12 cellular contexts compared by ENCODE assay signal in genomic region chr11:123517559-123518364, GRCh38.
A peak's percentile ranks its signal among the peaks of the same experiment; 100 is the strongest.
DNase-seq lines count a peak whose midpoint lies in the region; ATAC-seq and TF ChIP-seq lines count a peak whose summit lies in the region.
"Had no signal": no experiment of that assay in that cellular context is flagged by ENCODE, and none has a peak within 500 bp of the region (broad histone marks: within the 10 kb centered on the region; RNA-seq: fewer than 3 reads in every experiment).

No MANE protein-coding gene starts in this region.

- peak overlapping the region; percentile 15 for H3K4me3 ChIP-seq in GM12875 (ENCODE audit: low read depth, low read length)

- no peaks in the 10 kb centered on the region for H3K36me3 Mint-ChIP-seq in glutamatergic neuron (ENCODE audit: unreplicated experiment)
- peaks cover 11% of the 10 kb centered on the region for H3K36me3 Mint-ChIP-seq in endothelial cell (ENCODE audit: low read depth, unreplicated experiment)

- H3K9me3 Mint-ChIP-seq in glutamatergic neuron (ENCODE audit: unreplicated experiment) (no peaks in the 10 kb centered on the region), endothelial cell (ENCODE audit: unreplicated experiment) (no peaks in the 10 kb centered on the region)
- H3K9me3 Mint-ChIP-seq: activated CD4-positive, alpha-beta T cell treated with anti-CD3 and anti-CD28 coated beads, Interleukin-2, amount 10 ng/mL, durations not matched to agents 24 days and 14 days had no signal

- H3K4me3 Mint-ChIP-seq in glutamatergic neuron (ENCODE audit: unreplicated experiment) (peak overlapping the region; percentile 12), endothelial cell (ENCODE audit: unreplicated experiment) (no peak overlapping the region)
- H3K4me3 Mint-ChIP-seq: activated CD4-positive, alpha-beta T cell treated with anti-CD3 and anti-CD28 coated beads, Interleukin-2, amount 10 ng/mL, durations not matched to agents 24 days and 14 days had no signal

- DNase-seq in glutamatergic neuron (no peak), endothelial cell (ENCODE audit: low spot score) (no peak), substantia nigra (lab: John Stamatoyannopoulos, UW) (no peak), GM03348 (ENCODE audit: low spot score) (no peak)
- no peak for DNase-seq in stimulated activated CD4-positive, alpha-beta T cell treated with anti-CD3 and anti-CD28 coated beads, Interleukin-12 subunit alpha, Interleukin-12 subunit beta, amount 100 ng/mL, for 4 hours
- DNase-seq: activated CD4-positive, alpha-beta T cell treated with anti-CD3 and anti-CD28 coated beads, Interleukin-2, amount 10 ng/mL, durations not matched to agents 24 days and 14 days; naive thymus-derived CD8-positive, alpha-beta T cell; NCI-H1930; Right ventricle myocardium superior had no signal

- H3K27ac ChIP-seq in substantia nigra (ENCODE audit: low read depth, low read length, poor library complexity, severe bottlenecking) = no peak overlapping the region

- peaks cover 3% of the 10 kb centered on the region for H3K27me3 Mint-ChIP-seq in glutamatergic neuron (ENCODE audit: unreplicated experiment)
- no peaks in the 10 kb centered on the region for H3K27me3 Mint-ChIP-seq in endothelial cell (ENCODE audit: unreplicated experiment)
- H3K27me3 Mint-ChIP-seq: activated CD4-positive, alpha-beta T cell treated with anti-CD3 and anti-CD28 coated beads, Interleukin-2, amount 10 ng/mL, durations not matched to agents 24 days and 14 days had no signal

- H3K27ac Mint-ChIP-seq in glutamatergic neuron (ENCODE audit: unreplicated experiment) (peak overlapping the region; percentile 87), endothelial cell (ENCODE audit: unreplicated experiment) (no peak overlapping the region)
- H3K27ac Mint-ChIP-seq: activated CD4-positive, alpha-beta T cell treated with anti-CD3 and anti-CD28 coated beads, Interleukin-2, amount 10 ng/mL, durations not matched to agents 24 days and 14 days; naive thymus-derived CD8-positive, alpha-beta T cell had no signal

- H3K4me1 Mint-ChIP-seq in glutamatergic neuron (ENCODE audit: low read depth, unreplicated experiment) = peaks cover 23% of the 10 kb centered on the region
- peaks cover 46% of the 10 kb centered on the region for H3K4me1 Mint-ChIP-seq in endothelial cell (ENCODE audit: unreplicated experiment)

- peak; percentile 56 for ATAC-seq in GM21390 (IDR thresholded peaks at IDR 0.05; ENCODE audit: unreplicated experiment)
- peak; percentile 43 for ATAC-seq in HG03571 (IDR thresholded peaks at IDR 0.05; ENCODE audit: unreplicated experiment)
- ATAC-seq: naive thymus-derived CD8-positive, alpha-beta T cell had no signal

- TF ChIP-seq CTCF in GM12875 (IDR thresholded peaks at IDR 0.05; ENCODE audit: borderline replicate concordance, insufficient read depth, low read depth, low read length) (no peak), glutamatergic neuron (IDR thresholded peaks at IDR 0.05; ENCODE audit: partially characterized antibody, unreplicated experiment) (no peak), endothelial cell (IDR thresholded peaks at IDR 0.05; ENCODE audit: unreplicated experiment) (no peak)
